ENCODE assay signal across 15 cellular contexts in genomic region chr1:15751739-15752138, GRCh38. TPM values are rescaled to one million over a fixed set of nuclear protein-coding genes. Genes with fewer than 3 reads are reported as not detected.
DNase-seq lines count a peak whose midpoint lies in the region; ATAC-seq, FAIRE-seq and TF ChIP-seq lines count a peak whose summit lies in the region.
"Had no signal": no experiment of that assay in that cellular context is flagged by ENCODE, and none has a peak within 500 bp of the region (broad histone marks: within the 10 kb centered on the region; RNA-seq: fewer than 3 reads in every experiment).

No MANE protein-coding gene starts in this region.

- BruUV-seq in HepG2 (replicated peaks; lab: Mats Ljungman, UMichigan) = no TSS peak

- H4K8ac ChIP-seq in neuronal stem cell (ENCODE audit: low read depth, low read length) = no peak overlapping the region

- H3K4me2 ChIP-seq in HepG2 (ENCODE audit: low read depth, low read length) = peak overlapping the region; percentile 6; the same call in 1 of the 2 replicates
- H3K4me2 ChIP-seq in neuronal stem cell (ENCODE audit: insufficient read depth, low read length, poor library complexity, severe bottlenecking) = no peak overlapping the region
- H3K4me2 ChIP-seq: BLaER1 had no signal

- TF ChIP-seq EP300 in HepG2 (IDR thresholded peaks at IDR 0.05; ENCODE audit: low read depth in 2 of 2, low read length in 2 of 2) (no peak), HepG2 (CRISPR knock-in tag; IDR thresholded peaks at IDR 0.05; ENCODE audit: borderline replicate concordance) (no peak)

- H3K36me3 ChIP-seq in HepG2 (replicated peaks in 1 of 2; ENCODE audit: control insufficient read depth in 1 of 2, insufficient read depth in 2 of 2, low read length in 2 of 2) (no peaks in the 10 kb centered on the region), right lobe of liver (no peaks in the 10 kb centered on the region), neuronal stem cell (replicated peaks in 1 of 2; ENCODE audit: control insufficient read depth in 2 of 2, insufficient read depth in 2 of 2, low read length in 2 of 2) (no peaks in the 10 kb centered on the region), tibial artery (no peaks in the 10 kb centered on the region), WERI-Rb-1 (no peaks in the 10 kb centered on the region)
- H3K36me3 ChIP-seq: BLaER1 had no signal

- no peak overlapping the region for H3K14ac ChIP-seq in neuronal stem cell (ENCODE audit: low read length)

- no peak overlapping the region for H2BK15ac ChIP-seq in neuronal stem cell (ENCODE audit: low read length)

- no peak overlapping the region for H2BK120ac ChIP-seq in neuronal stem cell (ENCODE audit: low read depth, low read length)

- H3K4ac ChIP-seq in neuronal stem cell (ENCODE audit: low read length) = no peak overlapping the region

- intact Hi-C loops in HepG2 (cut with micrococcal nuclease; ENCODE audit: unreplicated experiment) (no loop called here), right lobe of liver (cut with DNase I) (no loop called here), tibial artery (cut with DNase I; ENCODE audit: low total_unique reads) (no loop called here)

- TF ChIP-seq CTCF in HepG2 (CRISPR knock-in tag; IDR thresholded peaks at IDR 0.05) = no peak
- TF ChIP-seq CTCF in right lobe of liver (IDR thresholded peaks at IDR 0.05) = no peak
- TF ChIP-seq CTCF in tibial artery (IDR thresholded peaks at IDR 0.05) = no peak
- TF ChIP-seq CTCF in WERI-Rb-1 (IDR thresholded peaks at IDR 0.05; ENCODE audit: low read depth, low read length) = no peak

- H2AFZ ChIP-seq in HepG2 (ENCODE audit: low read length) (no peak overlapping the region), neuronal stem cell (ENCODE audit: low read length) (no peak overlapping the region)

- H3K79me2 ChIP-seq in HepG2 (ENCODE audit: insufficient read depth, low read length) = no peaks in the 10 kb centered on the region

- H4K91ac ChIP-seq in neuronal stem cell (ENCODE audit: low read depth, low read length, poor library complexity) = no peak overlapping the region

- H2BK12ac ChIP-seq in neuronal stem cell (ENCODE audit: low read length) = peak overlapping the region; percentile 46

- DNase-seq in HepG2 (ENCODE audit: low spot score) (no peak), right lobe of liver (no peak), neuronal stem cell (ENCODE audit: low spot score) (no peak), tibial artery (no peak), WERI-Rb-1 (no peak)
- DNase-seq in central memory CD4-positive, alpha-beta T cell = no peak
- no peak for DNase-seq in activated T-cell treated with anti-CD3 and anti-CD28 coated beads, Interleukin-2, amount 50 U/mL, for 1 hour
- DNase-seq: 8988T; AML-193; CD4-positive, CD25-positive, alpha-beta regulatory T cell; DMS53; HCEC 1CT; HFFc6 had no signal

- H3K27ac ChIP-seq in HepG2 (ENCODE audit: extremely low read length, insufficient read depth, low read length) = no peak overlapping the region
- H3K27ac ChIP-seq in right lobe of liver = no peak overlapping the region
- no peak overlapping the region for H3K27ac ChIP-seq in neuronal stem cell (replicated peaks; ENCODE audit: low read length)
- H3K27ac ChIP-seq in tibial artery = peak overlapping the region; percentile 85 to 97
- no peak overlapping the region for H3K27ac ChIP-seq in WERI-Rb-1
- H3K27ac ChIP-seq: BLaER1 had no signal

- H3K9me3 ChIP-seq in HepG2 (ENCODE audit: low read length) (no peaks in the 10 kb centered on the region), right lobe of liver (no peaks in the 10 kb centered on the region), neuronal stem cell (replicated peaks in 1 of 2; ENCODE audit: control insufficient read depth in 2 of 2, insufficient read depth in 1 of 2, low read depth in 1 of 2, low read length in 2 of 2) (no peaks in the 10 kb centered on the region), tibial artery (no peaks in the 10 kb centered on the region), WERI-Rb-1 (ENCODE audit: severe bottlenecking) (no peaks in the 10 kb centered on the region)
- H3K9me3 ChIP-seq: BLaER1 had no signal

- CTCF ChIA-PET in HepG2 (lab: Yijun Ruan, JAX; ENCODE audit: low intra/inter-chr PET ratio, low total read pairs) = no interaction called here

- H3K27me3 ChIP-seq in HepG2 (ENCODE audit: control insufficient read depth in 1 of 2, insufficient read depth in 2 of 2, low read length in 2 of 2) = peaks cover 1 to 31% of the 10 kb centered on the region in 2 experiments
- H3K27me3 ChIP-seq in right lobe of liver = no peaks in the 10 kb centered on the region
- H3K27me3 ChIP-seq in neuronal stem cell (ENCODE audit: control insufficient read depth in 3 of 3, insufficient read depth in 3 of 3, low read depth in 1 of 3, low read length in 3 of 3) = peaks cover 0 to 20% (median 7%) of the 10 kb centered on the region in 3 experiments
- H3K27me3 ChIP-seq in tibial artery = no peaks in the 10 kb centered on the region
- H3K27me3 ChIP-seq in WERI-Rb-1 (ENCODE audit: insufficient read depth, low read depth, severe bottlenecking) = no peaks in the 10 kb centered on the region

- H3K9ac ChIP-seq in HepG2 (ENCODE audit: insufficient read depth, low read depth, low read length) = no peak overlapping the region
- no peak overlapping the region for H3K9ac ChIP-seq in neuronal stem cell (ENCODE audit: low read depth, low read length, poor library complexity)
- H3K9ac ChIP-seq: BLaER1 had no signal

- no peak for TF ChIP-seq RAD21 in HepG2 (CRISPR knock-in tag; IDR thresholded peaks at IDR 0.05)

- no peak overlapping the region for H3K23ac ChIP-seq in neuronal stem cell (ENCODE audit: low read depth, low read length, poor library complexity)

- FAIRE-seq in HepG2 (lab: Jason Lieb, UNC) = no peak

- H2AK5ac ChIP-seq in neuronal stem cell (ENCODE audit: low read depth, low read length) = peak overlapping the region; percentile 25

- H2BK5ac ChIP-seq in neuronal stem cell (ENCODE audit: low read length) = no peak overlapping the region

- no peaks in the 10 kb centered on the region for H4K20me1 ChIP-seq in HepG2 (ENCODE audit: insufficient read depth, low read length)

- no peak for ATAC-seq in HepG2
- no peak for ATAC-seq in right lobe of liver

- no peaks in the 10 kb centered on the region for H3K79me1 ChIP-seq in neuronal stem cell (ENCODE audit: low read depth, low read length)

- peaks cover 71% of the 10 kb centered on the region for H3K4me1 ChIP-seq in HepG2 (ENCODE audit: insufficient read depth, low read length)
- no peaks in the 10 kb centered on the region for H3K4me1 ChIP-seq in right lobe of liver
- peaks cover 7 to 16% of the 10 kb centered on the region in 2 donors for H3K4me1 ChIP-seq in neuronal stem cell (ENCODE audit: control insufficient read depth in 2 of 2, insufficient read depth in 1 of 2, low read depth in 1 of 2, low read length in 2 of 2)
- peaks cover 0 to 91% (median 63%) of the 10 kb centered on the region in 4 donors for H3K4me1 ChIP-seq in tibial artery

- in situ Hi-C loops in HepG2 (cut with HindIII; ENCODE audit: extremely low pct_ligation_motif_present, low pct_unique_long_range_greater_than_20kb) = no loop called here

- 13% methylated on average over 10 of the region's 10 CpGs for WGBS in HepG2 (ENCODE audit: low lambda C conversion rate)
- 81% methylated on average over 7 of the region's 10 CpGs for WGBS in right lobe of liver (ENCODE audit: insufficient coverage, low coverage, low lambda C conversion rate, missing lambda C conversion rate)
- WGBS in neuronal stem cell (ENCODE audit: extremely low coverage in 2 of 2, insufficient read length in 2 of 2, insufficient replicate concordance in 1 of 2), 2 donors = no CpG with 5 or more reads among the region's 10 CpGs

- H3K18ac ChIP-seq in neuronal stem cell (ENCODE audit: low read length) = peak overlapping the region; percentile 7

- POLR2A ChIA-PET in HepG2 (lab: Yijun Ruan, JAX) = interaction anchor here (0.6 to 0.7 kb wide), 2 partner anchors 32 to 285 kb away, joined by 3 to 4 read pairs; no protein-coding TSS in a partner anchor

- H3K4me3 ChIP-seq in HepG2 (replicated peaks in 1 of 3; ENCODE audit: insufficient read depth in 1 of 3, low read depth in 2 of 3, low read length in 3 of 3) = no peak overlapping the region; a peak in 1 of 6 replicates
- H3K4me3 ChIP-seq in right lobe of liver = no peak overlapping the region
- no peak overlapping the region for H3K4me3 ChIP-seq in neuronal stem cell (ENCODE audit: low read length in 2 of 2)
- H3K4me3 ChIP-seq in tibial artery = no peak overlapping the region
- no peak overlapping the region for H3K4me3 ChIP-seq in WERI-Rb-1 (ENCODE audit: low read depth, low read length)
- H3K4me3 ChIP-seq: BLaER1 had no signal

- TF ChIP-seq POLR2A in HepG2 (IDR thresholded peaks at IDR 0.05; ENCODE audit: insufficient read depth in 1 of 2, low read depth in 2 of 2, low read length in 2 of 2) = no peak
- TF ChIP-seq POLR2A in right lobe of liver (IDR thresholded peaks at IDR 0.05) = no peak

RNA-seq across cellular contexts. Expression of gene FBLIM1, which starts 6.9 kb away (rescaled TPM):
- total RNA-seq in HepG2 (2016; rRNA removed; fragmentation: Illumina TruSeq; extraction: Trizol) (9.2 and 10.6 TPM in 2 replicates), right lobe of liver (10 to 100 TPM in 1 of 6 experiments, 1 to 10 TPM in 5; 4.0 to 13.1 (median 6.0) TPM)
- 2.3 and 2.6 TPM in 2 replicates for total RNA-seq in HepG2 (2016; cell fraction: cytosol; rRNA removed; fragmentation: Illumina TruSeq; extraction: Trizol; ENCODE audit: low read depth)
- total RNA-seq in HepG2 (2016; cell fraction: insoluble cytoplasmic fraction; rRNA removed; fragmentation: Illumina TruSeq; extraction: Trizol) = 9.3 and 10.5 TPM in 2 replicates
- 7.4 and 8.7 TPM in 2 replicates for total RNA-seq in HepG2 (2016; cell fraction: membrane; rRNA removed; fragmentation: Illumina TruSeq; extraction: Trizol)
- 4.4 and 5.9 TPM in 2 replicates for total RNA-seq in HepG2 (2016; cell fraction: nucleus; rRNA removed; fragmentation: Illumina TruSeq; extraction: Trizol)
- 23.0 and 24.6 TPM in 2 replicates for polyA plus RNA-seq in HepG2 (2011; rRNA removed)
- 15.7 and 22.9 TPM in 2 replicates for polyA plus RNA-seq in HepG2 (2011; cell fraction: cytosol; rRNA removed)
- 22.7 and 27.5 TPM in 2 replicates for polyA plus RNA-seq in HepG2 (2011; cell fraction: nucleus; rRNA removed)
- polyA plus RNA-seq in HepG2 (2012) = 2.8 and 7.8 TPM in 2 replicates
- polyA plus RNA-seq in HepG2 (2016; cell fraction: cytosol; fragmentation: Illumina TruSeq; extraction: Trizol; ENCODE audit: low read depth) = 2.9 and 3.0 TPM in 2 replicates
- polyA plus RNA-seq in HepG2 (2016; cell fraction: insoluble cytoplasmic fraction; fragmentation: Illumina TruSeq; extraction: Trizol; ENCODE audit: low read depth) = 10.8 and 11.3 TPM in 2 replicates
- 6.2 and 6.7 TPM in 2 replicates for polyA plus RNA-seq in HepG2 (2016; cell fraction: membrane; fragmentation: Illumina TruSeq; extraction: Trizol; ENCODE audit: low read depth)
- 17.7 and 20.4 TPM in 2 replicates for polyA plus RNA-seq in HepG2 (2016; cell fraction: nucleus; fragmentation: Illumina TruSeq; extraction: Trizol; ENCODE audit: insufficient read depth, low read depth)
- polyA minus RNA-seq in HepG2 (2011; rRNA and poly(A)+ RNA removed; ENCODE audit: low replicate concordance) = 2.2 and 24.8 TPM in 2 replicates
- 12.1 and 12.4 TPM in 2 replicates for polyA minus RNA-seq in HepG2 (2011; cell fraction: cytosol; rRNA and poly(A)+ RNA removed)
- polyA minus RNA-seq in HepG2 (2011; cell fraction: nucleus; rRNA and poly(A)+ RNA removed) = 8.8 and 10.0 TPM in 2 replicates
- 11.5 TPM for polyA plus RNA-seq in neuronal stem cell (2013, experiment 1 of 2)
- polyA plus RNA-seq in neuronal stem cell (2013, experiment 2 of 2) = 11.4 TPM
- total RNA-seq: CD4-positive, CD25-positive, alpha-beta regulatory T cell had no signal

RNA-seq across cellular contexts. Expression of gene TMEM82, which starts 9.4 kb away (rescaled TPM):
- total RNA-seq in HepG2 (2016; rRNA removed; fragmentation: Illumina TruSeq; extraction: Trizol) (0.29 and 0.97 TPM in 2 replicates), right lobe of liver (10 to 100 TPM; 15.8 to 33.5 (median 19.1) TPM)
- 0.71 and 0.79 TPM in 2 replicates for total RNA-seq in HepG2 (2016; cell fraction: cytosol; rRNA removed; fragmentation: Illumina TruSeq; extraction: Trizol; ENCODE audit: low read depth)
- 0.43 and 0.58 TPM in 2 replicates for total RNA-seq in HepG2 (2016; cell fraction: insoluble cytoplasmic fraction; rRNA removed; fragmentation: Illumina TruSeq; extraction: Trizol)
- total RNA-seq in HepG2 (2016; cell fraction: membrane; rRNA removed; fragmentation: Illumina TruSeq; extraction: Trizol) = 0.43 and 0.45 TPM in 2 replicates
- total RNA-seq in HepG2 (2016; cell fraction: nucleus; rRNA removed; fragmentation: Illumina TruSeq; extraction: Trizol) = 0.41 and 0.75 TPM in 2 replicates
- polyA plus RNA-seq in HepG2 (2011; rRNA removed) = 0.24 and 0.40 TPM in 2 replicates
- polyA plus RNA-seq in HepG2 (2011; cell fraction: cytosol; rRNA removed) = 0.28 and 0.51 TPM in 2 replicates
- polyA plus RNA-seq in HepG2 (2011; cell fraction: nucleus; rRNA removed) = 0.58 and 0.85 TPM in 2 replicates
- polyA plus RNA-seq in HepG2 (2012) = 0.32 and 0.44 TPM in 2 replicates
- 0.60 and 0.79 TPM in 2 replicates for polyA plus RNA-seq in HepG2 (2016; cell fraction: cytosol; fragmentation: Illumina TruSeq; extraction: Trizol; ENCODE audit: low read depth)
- 0.37 and 0.50 TPM in 2 replicates for polyA plus RNA-seq in HepG2 (2016; cell fraction: insoluble cytoplasmic fraction; fragmentation: Illumina TruSeq; extraction: Trizol; ENCODE audit: low read depth)
- polyA plus RNA-seq in HepG2 (2016; cell fraction: membrane; fragmentation: Illumina TruSeq; extraction: Trizol; ENCODE audit: low read depth) = 0.64 and 0.87 TPM in 2 replicates
- 1.1 and 1.5 TPM in 2 replicates for polyA plus RNA-seq in HepG2 (2016; cell fraction: nucleus; fragmentation: Illumina TruSeq; extraction: Trizol; ENCODE audit: insufficient read depth, low read depth)
- 0.92 TPM in 1 of 2 replicates, not detected in the other for polyA minus RNA-seq in HepG2 (2011; rRNA and poly(A)+ RNA removed; ENCODE audit: low replicate concordance)
- 0.44 and 0.59 TPM in 2 replicates for polyA minus RNA-seq in HepG2 (2011; cell fraction: cytosol; rRNA and poly(A)+ RNA removed)
- 0.62 TPM in 1 of 2 replicates, not detected in the other for polyA minus RNA-seq in HepG2 (2011; cell fraction: nucleus; rRNA and poly(A)+ RNA removed)
- not detected for polyA plus RNA-seq in neuronal stem cell (2013, experiment 1 of 2)
- not detected for polyA plus RNA-seq in neuronal stem cell (2013, experiment 2 of 2)
- total RNA-seq: CD4-positive, CD25-positive, alpha-beta regulatory T cell; H4; HFFc6 had no signal
- polyA plus RNA-seq: CD4-positive, CD25-positive, alpha-beta regulatory T cell had no signal

RNA-seq across cellular contexts. Expression of gene SLC25A34, which starts 15.7 kb away (rescaled TPM):
- 0.13 TPM in 1 of 2 replicates, not detected in the other for total RNA-seq in HepG2 (2016; rRNA removed; fragmentation: Illumina TruSeq; extraction: Trizol)
- not detected in 2 replicates for total RNA-seq in HepG2 (2016; cell fraction: cytosol; rRNA removed; fragmentation: Illumina TruSeq; extraction: Trizol; ENCODE audit: low read depth)
- 0.13 and 0.15 TPM in 2 replicates for total RNA-seq in HepG2 (2016; cell fraction: insoluble cytoplasmic fraction; rRNA removed; fragmentation: Illumina TruSeq; extraction: Trizol)
- total RNA-seq in HepG2 (2016; cell fraction: membrane; rRNA removed; fragmentation: Illumina TruSeq; extraction: Trizol) = 0.09 TPM in 1 of 2 replicates, not detected in the other
- 0.41 TPM in 1 of 2 replicates, not detected in the other for total RNA-seq in HepG2 (2016; cell fraction: nucleus; rRNA removed; fragmentation: Illumina TruSeq; extraction: Trizol)
- polyA plus RNA-seq in HepG2 (2011; rRNA removed) = 0.18 TPM in 2 replicates
- 0.12 and 0.16 TPM in 2 replicates for polyA plus RNA-seq in HepG2 (2011; cell fraction: cytosol; rRNA removed)
- 0.33 and 0.35 TPM in 2 replicates for polyA plus RNA-seq in HepG2 (2011; cell fraction: nucleus; rRNA removed)
- 0.07 TPM in 1 of 2 replicates, not detected in the other for polyA plus RNA-seq in HepG2 (2012)
- polyA plus RNA-seq in HepG2 (2016; cell fraction: cytosol; fragmentation: Illumina TruSeq; extraction: Trizol; ENCODE audit: low read depth) = not detected in 2 replicates
- polyA plus RNA-seq in HepG2 (2016; cell fraction: insoluble cytoplasmic fraction; fragmentation: Illumina TruSeq; extraction: Trizol; ENCODE audit: low read depth) = 0.10 TPM in 1 of 2 replicates, not detected in the other
- 0.08 TPM in 1 of 2 replicates, not detected in the other for polyA plus RNA-seq in HepG2 (2016; cell fraction: membrane; fragmentation: Illumina TruSeq; extraction: Trizol; ENCODE audit: low read depth)
- polyA plus RNA-seq in HepG2 (2016; cell fraction: nucleus; fragmentation: Illumina TruSeq; extraction: Trizol; ENCODE audit: insufficient read depth, low read depth) = 0.15 and 0.21 TPM in 2 replicates
- polyA minus RNA-seq in HepG2 (2011; rRNA and poly(A)+ RNA removed; ENCODE audit: low replicate concordance) = 0.04 and 0.42 TPM in 2 replicates
- polyA minus RNA-seq in HepG2 (2011; cell fraction: cytosol; rRNA and poly(A)+ RNA removed) = not detected in 2 replicates
- polyA minus RNA-seq in HepG2 (2011; cell fraction: nucleus; rRNA and poly(A)+ RNA removed) = 0.12 TPM in 1 of 2 replicates, not detected in the other
- 10 to 100 TPM in 1 of 6 experiments, 1 to 10 TPM in 4, under 1 TPM in 1; 0.69 to 11.6 (median 3.2) TPM for total RNA-seq in right lobe of liver
- 0.33 TPM for polyA plus RNA-seq in neuronal stem cell (2013, experiment 1 of 2)
- 0.32 TPM for polyA plus RNA-seq in neuronal stem cell (2013, experiment 2 of 2)
- polyA plus RNA-seq: CD4-positive, CD25-positive, alpha-beta regulatory T cell had no signal

RNA-seq across cellular contexts. Expression of gene UQCRHL, which starts 55.7 kb away (rescaled TPM):
- 2.3 and 4.0 TPM in 2 replicates for total RNA-seq in HepG2 (2016; rRNA removed; fragmentation: Illumina TruSeq; extraction: Trizol)
- total RNA-seq in HepG2 (2016; cell fraction: cytosol; rRNA removed; fragmentation: Illumina TruSeq; extraction: Trizol; ENCODE audit: low read depth) = 1.3 and 1.6 TPM in 2 replicates
- total RNA-seq in HepG2 (2016; cell fraction: insoluble cytoplasmic fraction; rRNA removed; fragmentation: Illumina TruSeq; extraction: Trizol) = 2.3 and 4.1 TPM in 2 replicates
- total RNA-seq in HepG2 (2016; cell fraction: membrane; rRNA removed; fragmentation: Illumina TruSeq; extraction: Trizol) = 3.6 and 3.8 TPM in 2 replicates
- 0.72 and 0.87 TPM in 2 replicates for total RNA-seq in HepG2 (2016; cell fraction: nucleus; rRNA removed; fragmentation: Illumina TruSeq; extraction: Trizol)
- 1.4 and 1.8 TPM in 2 replicates for polyA plus RNA-seq in HepG2 (2011; rRNA removed)
- polyA plus RNA-seq in HepG2 (2011; cell fraction: cytosol; rRNA removed) = 1.3 and 2.6 TPM in 2 replicates
- 0.59 and 1.3 TPM in 2 replicates for polyA plus RNA-seq in HepG2 (2011; cell fraction: nucleus; rRNA removed)
- polyA plus RNA-seq in HepG2 (2012) = 4.4 and 15.0 TPM in 2 replicates
- polyA plus RNA-seq in HepG2 (2016; cell fraction: cytosol; fragmentation: Illumina TruSeq; extraction: Trizol; ENCODE audit: low read depth) = 3.5 and 3.9 TPM in 2 replicates
- polyA plus RNA-seq in HepG2 (2016; cell fraction: insoluble cytoplasmic fraction; fragmentation: Illumina TruSeq; extraction: Trizol; ENCODE audit: low read depth) = 6.0 and 6.8 TPM in 2 replicates
- 4.5 and 5.2 TPM in 2 replicates for polyA plus RNA-seq in HepG2 (2016; cell fraction: membrane; fragmentation: Illumina TruSeq; extraction: Trizol; ENCODE audit: low read depth)
- polyA plus RNA-seq in HepG2 (2016; cell fraction: nucleus; fragmentation: Illumina TruSeq; extraction: Trizol; ENCODE audit: insufficient read depth, low read depth) = 1.8 and 2.2 TPM in 2 replicates
- 1.2 TPM in 1 of 2 replicates, not detected in the other for polyA minus RNA-seq in HepG2 (2011; rRNA and poly(A)+ RNA removed; ENCODE audit: low replicate concordance)
- polyA minus RNA-seq in HepG2 (2011; cell fraction: cytosol; rRNA and poly(A)+ RNA removed) = 2.5 and 2.8 TPM in 2 replicates
- polyA minus RNA-seq in HepG2 (2011; cell fraction: nucleus; rRNA and poly(A)+ RNA removed) = 0.64 and 0.87 TPM in 2 replicates
- 1 to 10 TPM in 2 of 6 experiments, under 1 TPM in 4; 0.42 to 1.1 (median 0.51) TPM for total RNA-seq in right lobe of liver
- polyA plus RNA-seq in neuronal stem cell (2013, experiment 1 of 2) = 3.9 TPM
- 4.1 TPM for polyA plus RNA-seq in neuronal stem cell (2013, experiment 2 of 2)

Comparison
In these comparisons a context has a peak if more than half of its experiments do, and no peak if none do; other contexts are left out.
1. RNA of gene TMEM82, which starts 9.4 kb away (total RNA-seq): 15.8 to 33.5 TPM in right lobe of liver; 0.29 to 0.97 TPM in HepG2; every median in the first group is over 4 times any median in the second.
2. H3K27ac ChIP-seq: peak in tibial artery (2 of 2); none in HepG2 (single experiment), right lobe of liver (0 of 3), neuronal stem cell (single experiment) and WERI-Rb-1 (single experiment).